ENCODE assay signal across 8 cellular contexts in the genomic region with DNA sequence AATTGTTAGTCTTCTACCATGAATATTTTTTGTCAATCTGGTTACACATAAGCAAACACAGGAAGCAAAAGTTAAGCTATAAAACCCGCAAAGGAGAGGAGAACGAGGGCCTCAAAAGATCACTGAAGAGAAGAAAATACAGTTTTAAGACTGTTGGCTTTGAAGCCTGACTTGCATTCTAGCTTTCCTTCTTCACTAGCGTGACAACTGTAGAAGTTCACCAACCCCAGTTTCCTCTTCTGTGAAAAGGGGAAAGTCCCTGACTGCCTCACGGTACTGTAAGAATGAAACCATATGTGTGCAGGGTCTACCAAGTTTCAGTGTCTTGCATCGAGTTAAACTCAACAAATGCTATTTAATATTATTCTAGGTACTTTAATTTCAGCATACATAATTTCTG. TPM values are rescaled to one million over a fixed set of nuclear protein-coding genes. Genes with fewer than 3 reads are reported as not detected.
DNase-seq lines count a peak whose midpoint lies in the region; ATAC-seq, FAIRE-seq and TF ChIP-seq lines count a peak whose summit lies in the region.

No MANE protein-coding gene starts in this region.

- H2AFZ ChIP-seq in GM23338 = no peak overlapping the region

- no peak overlapping the region for H3K4me3 Mint-ChIP-seq in GM23338

- no peaks in the 10 kb centered on the region for H3K36me3 Mint-ChIP-seq in GM23338 (ENCODE audit: low read depth)

- H3K4me1 Mint-ChIP-seq in GM23338 = peaks cover 18% of the 10 kb centered on the region

- H3K36me3 ChIP-seq in GM23338 (ENCODE audit: insufficient read depth) = no peaks in the 10 kb centered on the region

- FAIRE-seq in GM19239 (lab: Jason Lieb, UNC) = peak; percentile 99

- H3K27me3 ChIP-seq in GM23338 (ENCODE audit: insufficient read depth) = no peaks in the 10 kb centered on the region

- peaks cover 1% of the 10 kb centered on the region for H3K27me3 Mint-ChIP-seq in GM23338 (ENCODE audit: insufficient read depth, low read depth, poor library complexity)

- no peaks in the 10 kb centered on the region for H4K20me1 ChIP-seq in GM23338 (replicated peaks; ENCODE audit: insufficient read depth)

- TF ChIP-seq CTCF in AG10803 (conservative IDR thresholded peaks at IDR 0.05; ENCODE audit: low read length) = no peak
- TF ChIP-seq CTCF in GM23338 (conservative IDR thresholded peaks at IDR 0.05; ENCODE audit: low read depth in 2 of 2) = no peak

- ATAC-seq in HG03175 (IDR thresholded peaks at IDR 0.05; ENCODE audit: unreplicated experiment) (peak; percentile 98), GM23338 (no peak)

- no peak overlapping the region for H3K27ac ChIP-seq in GM23338 (ENCODE audit: low read depth)

- H3K9me3 Mint-ChIP-seq in GM23338 = 0 out of 3 replicates have a peak, but pooled peaks cover 4% of the 10 kb centered on the region

- H3F3A ChIP-seq in GM23338 (replicated peaks; ENCODE audit: low read depth) = no peaks in the 10 kb centered on the region

- no peak overlapping the region for H3K27ac Mint-ChIP-seq in GM23338

- no peak overlapping the region for H3K4me2 ChIP-seq in GM23338

- no peaks in the 10 kb centered on the region for H3K79me2 ChIP-seq in GM23338 (replicated peaks; ENCODE audit: insufficient read depth)

- peaks cover 16% of the 10 kb centered on the region; the same call in 1 of the 2 replicates for H3K4me1 ChIP-seq in GM23338 (ENCODE audit: insufficient read depth)

- H3K9me2 ChIP-seq in GM23338 (ENCODE audit: insufficient read depth) = no peaks in the 10 kb centered on the region

- no peak overlapping the region for H3K4me3 ChIP-seq in AG10803 (ENCODE audit: low read length)
- H3K4me3 ChIP-seq in GM23338 = no peak overlapping the region

- DNase-seq in AG10803 (ENCODE audit: low read depth) (peak; percentile 79), GM19239 (ENCODE audit: insufficient read length, low spot score) (peak; percentile 36), globus pallidus (ENCODE audit: low spot score) (peak; percentile 30), GM23338 (ENCODE audit: low spot score) (no peak), cerebellar nuclear complex (lab: John Stamatoyannopoulos, UW) (no peak), NCI-H2107 (lab: John Stamatoyannopoulos, UW) (no peak)
- DNase-seq in activated CD4-positive, alpha-beta T cell treated with anti-CD3 and anti-CD28 coated beads for 1 hour = peak; percentile 22

TF ChIP-seq in GM23338, 12 proteins besides CTCF, POLR2A, EP300 and RAD21 (continues in another document):
- no peak for TF ChIP-seq POLR2AphosphoS5 (IDR thresholded peaks at IDR 0.05; ENCODE audit: low read depth)
- no peak for TF ChIP-seq ZNF331 (CRISPR knock-in tag; IDR thresholded peaks at IDR 0.05; ENCODE audit: low read depth)
- no peak for TF ChIP-seq CREB1 (CRISPR knock-in tag; IDR thresholded peaks at IDR 0.05; ENCODE audit: low read depth)
- no peak for TF ChIP-seq ZNF462 (CRISPR knock-in tag; IDR thresholded peaks at IDR 0.05)
- TF ChIP-seq ZNF114 (CRISPR knock-in tag; IDR thresholded peaks at IDR 0.05) = no peak
- TF ChIP-seq, protein P1, sequence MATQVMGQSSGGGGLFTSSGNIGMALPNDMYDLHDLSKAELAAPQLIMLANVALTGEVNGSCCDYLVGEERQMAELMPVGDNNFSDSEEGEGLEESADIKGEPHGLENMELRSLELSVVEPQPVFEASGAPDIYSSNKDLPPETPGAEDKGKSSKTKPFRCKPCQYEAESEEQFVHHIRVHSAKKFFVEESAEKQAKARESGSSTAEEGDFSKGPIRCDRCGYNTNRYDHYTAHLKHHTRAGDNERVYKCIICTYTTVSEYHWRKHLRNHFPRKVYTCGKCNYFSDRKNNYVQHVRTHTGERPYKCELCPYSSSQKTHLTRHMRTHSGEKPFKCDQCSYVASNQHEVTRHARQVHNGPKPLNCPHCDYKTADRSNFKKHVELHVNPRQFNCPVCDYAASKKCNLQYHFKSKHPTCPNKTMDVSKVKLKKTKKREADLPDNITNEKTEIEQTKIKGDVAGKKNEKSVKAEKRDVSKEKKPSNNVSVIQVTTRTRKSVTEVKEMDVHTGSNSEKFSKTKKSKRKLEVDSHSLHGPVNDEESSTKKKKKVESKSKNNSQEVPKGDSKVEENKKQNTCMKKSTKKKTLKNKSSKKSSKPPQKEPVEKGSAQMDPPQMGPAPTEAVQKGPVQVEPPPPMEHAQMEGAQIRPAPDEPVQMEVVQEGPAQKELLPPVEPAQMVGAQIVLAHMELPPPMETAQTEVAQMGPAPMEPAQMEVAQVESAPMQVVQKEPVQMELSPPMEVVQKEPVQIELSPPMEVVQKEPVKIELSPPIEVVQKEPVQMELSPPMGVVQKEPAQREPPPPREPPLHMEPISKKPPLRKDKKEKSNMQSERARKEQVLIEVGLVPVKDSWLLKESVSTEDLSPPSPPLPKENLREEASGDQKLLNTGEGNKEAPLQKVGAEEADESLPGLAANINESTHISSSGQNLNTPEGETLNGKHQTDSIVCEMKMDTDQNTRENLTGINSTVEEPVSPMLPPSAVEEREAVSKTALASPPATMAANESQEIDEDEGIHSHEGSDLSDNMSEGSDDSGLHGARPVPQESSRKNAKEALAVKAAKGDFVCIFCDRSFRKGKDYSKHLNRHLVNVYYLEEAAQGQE (IDR thresholded peaks at IDR 0.05; ENCODE audit: unreplicated experiment) = no peak
- TF ChIP-seq EZH2 (IDR thresholded peaks at IDR 0.05; ENCODE audit: low read depth, unreplicated experiment) = no peak
- no peak for TF ChIP-seq EZH2phosphoT487 (IDR thresholded peaks at IDR 0.05; ENCODE audit: unreplicated experiment)
- no peak for TF ChIP-seq JUNB (IDR thresholded peaks at IDR 0.05; ENCODE audit: unreplicated experiment)
- no peak for TF ChIP-seq STAT1 (IDR thresholded peaks at IDR 0.05; ENCODE audit: unreplicated experiment)
- TF ChIP-seq NANOG (IDR thresholded peaks at IDR 0.05; ENCODE audit: borderline replicate concordance) = no peak

RNA-seq across cellular contexts. Expression of gene LRRN3, which starts 7.5 kb away (rescaled TPM):
- total RNA-seq in GM23338 (2014; rRNA removed; shearing (Covaris generic)) = 0.23 TPM in 1 of 2 replicates, not detected in the other
- polyA plus RNA-seq in GM23338 (2016; fragmentation: Nextera tagmentation; extraction: Ambion mirVana) = 0.31 and 0.40 TPM in 2 replicates

Comparison
In these comparisons a context has a peak if more than half of its experiments do, and no peak if none do; other contexts are left out.
1. DNase-seq: peak in AG10803 (single experiment), GM19239 (single experiment), activated CD4-positive, alpha-beta T cell treated with anti-CD3 and anti-CD28 coated beads for 1 hour (single experiment) and globus pallidus (single experiment); none in GM23338 (single experiment), cerebellar nuclear complex (0 of 2) and NCI-H2107 (single experiment).